Comparison of ENCODE assay signal across 11 cellular contexts in the genomic region with DNA sequence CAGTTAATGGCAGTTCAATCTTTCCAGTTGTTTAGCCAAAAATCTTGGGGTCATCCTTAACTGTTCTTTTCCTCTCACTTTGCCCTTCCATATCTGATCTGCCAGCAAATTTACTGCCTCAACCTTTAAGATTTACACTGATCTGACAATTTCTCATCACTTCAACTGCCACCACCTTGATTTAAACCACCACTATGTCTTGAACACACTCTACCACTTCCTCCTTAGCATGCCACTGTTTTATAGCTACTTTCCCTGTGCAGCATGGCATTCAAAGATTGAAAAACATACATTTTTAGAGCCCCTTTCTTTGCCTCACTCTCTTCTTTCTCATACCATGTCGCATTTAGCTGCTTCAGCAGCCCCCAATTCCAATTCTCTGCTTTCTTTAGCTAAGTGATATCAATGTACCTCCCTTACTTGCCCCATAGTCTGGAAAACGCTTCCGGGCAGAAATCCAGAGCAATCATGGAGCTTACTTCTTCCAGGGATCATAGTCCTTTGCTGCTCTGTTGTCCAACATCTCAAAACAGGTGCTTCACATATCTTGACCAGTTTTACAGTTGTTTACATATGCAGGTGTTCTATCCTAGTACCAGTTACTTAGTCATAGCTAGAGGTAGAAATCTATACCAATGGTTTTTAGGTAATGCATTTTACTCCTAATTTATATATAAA. TPM values are rescaled to one million over a fixed set of nuclear protein-coding genes. Genes with fewer than 3 reads are reported as not detected.
A peak's percentile ranks its signal among the peaks of the same experiment; 100 is the strongest.
DNase-seq lines count a peak whose midpoint lies in the region; ATAC-seq, FAIRE-seq and TF ChIP-seq lines count a peak whose summit lies in the region.
"Had no signal": no experiment of that assay in that cellular context is flagged by ENCODE, and none has a peak within 500 bp of the region (broad histone marks: within the 10 kb centered on the region; RNA-seq: fewer than 3 reads in every experiment).

No MANE protein-coding gene starts in this region.

- H3K4me3 Mint-ChIP-seq in immature natural killer cell = no peak overlapping the region
- H3K4me3 Mint-ChIP-seq: dendritic cell treated with granulocyte-macrophage colony-stimulating factor and Interleukin-4, amounts not matched to agents 40 ng/mL and 50 ng/mL, for 4 days had no signal

- peak; percentile 43 for ATAC-seq in GM19455 (IDR thresholded peaks at IDR 0.05; ENCODE audit: unreplicated experiment)
- peak; percentile 10 for ATAC-seq in HG03280 (IDR thresholded peaks at IDR 0.05; ENCODE audit: unreplicated experiment)

- no peak overlapping the region for H3K27ac ChIP-seq in GM23248

- peaks cover 4% of the 10 kb centered on the region in 3 donors for H3K36me3 Mint-ChIP-seq in immature natural killer cell

- TF ChIP-seq POLR2A in GM12891 (IDR thresholded peaks at IDR 0.05; ENCODE audit: low read depth, low read length) = no peak

- H3K4me2 ChIP-seq in GM23248 (ENCODE audit: unreplicated experiment) = no peak overlapping the region

- peaks cover 8% of the 10 kb centered on the region for H3K36me3 ChIP-seq in bronchial epithelial cell (ENCODE audit: control insufficient read depth, insufficient read depth, low read length)
- no peaks in the 10 kb centered on the region for H3K36me3 ChIP-seq in GM23248 (ENCODE audit: low read depth)

- peaks cover 0 to 4% (median 0%) of the 10 kb centered on the region in 3 donors for H3K27me3 Mint-ChIP-seq in immature natural killer cell (ENCODE audit: low read depth in 3 of 3)
- H3K27me3 Mint-ChIP-seq: dendritic cell treated with granulocyte-macrophage colony-stimulating factor and Interleukin-4, amounts not matched to agents 40 ng/mL and 50 ng/mL, for 4 days had no signal

- H3K4me3 ChIP-seq in bronchial epithelial cell (ENCODE audit: low read depth, low read length) (no peak overlapping the region), GM23248 (no peak overlapping the region)

- H3K27ac Mint-ChIP-seq in immature natural killer cell = peak overlapping the region in 2 of 6 donors; percentile 2 to 7
- H3K27ac Mint-ChIP-seq: dendritic cell treated with granulocyte-macrophage colony-stimulating factor and Interleukin-4, amounts not matched to agents 40 ng/mL and 50 ng/mL, for 4 days had no signal

- H2AFZ ChIP-seq in GM23248 = no peak overlapping the region

- no peak overlapping the region for H3K9ac ChIP-seq in GM23248

- peaks cover 8% of the 10 kb centered on the region for H3K79me2 ChIP-seq in GM23248 (ENCODE audit: insufficient read depth)

- in situ Hi-C loops in GM23248 (cut with MboI) = no loop called here

- H4K20me1 ChIP-seq in GM23248 (ENCODE audit: insufficient read depth) = no peaks in the 10 kb centered on the region

- H3K4me1 ChIP-seq in GM23248 (ENCODE audit: insufficient read depth) = no peaks in the 10 kb centered on the region

- WGBS in GM23248 (ENCODE audit: low coverage in 1 of 2, low lambda C conversion rate in 2 of 2, missing lambda C conversion rate in 2 of 2), 2 experiments = 98 to 99% methylated on average over 3 of the region's 3 CpGs

- peaks cover 10 to 12% of the 10 kb centered on the region in 2 donors for H3K4me1 Mint-ChIP-seq in immature natural killer cell

- no peaks in the 10 kb centered on the region for H3K9me3 ChIP-seq in GM23248 (ENCODE audit: low read depth)

- H3F3A ChIP-seq in GM23248 (ENCODE audit: insufficient read depth) = no peaks in the 10 kb centered on the region

- H3K27me3 ChIP-seq in bronchial epithelial cell (ENCODE audit: control insufficient read depth, insufficient read depth, low read length) = no peaks in the 10 kb centered on the region
- no peaks in the 10 kb centered on the region for H3K27me3 ChIP-seq in GM23248 (replicated peaks; ENCODE audit: insufficient read depth)

- TF ChIP-seq CTCF in bronchial epithelial cell (IDR thresholded peaks at IDR 0.05; ENCODE audit: insufficient read depth, low read length, severe bottlenecking) = no peak

- no peaks in the 10 kb centered on the region for H3K9me2 ChIP-seq in GM23248 (ENCODE audit: insufficient read depth)

- H3K9me3 Mint-ChIP-seq in immature natural killer cell = no peaks in the 10 kb centered on the region
- H3K9me3 Mint-ChIP-seq: dendritic cell treated with granulocyte-macrophage colony-stimulating factor and Interleukin-4, amounts not matched to agents 40 ng/mL and 50 ng/mL, for 4 days had no signal

- FAIRE-seq in GM12891 (lab: Jason Lieb, UNC) (peak; percentile 94), bronchial epithelial cell (lab: Jason Lieb, UNC) (peak; percentile 43)

- no peak for DNase-seq in GM12891 (ENCODE audit: insufficient read length, low spot score)
- DNase-seq in bronchial epithelial cell (ENCODE audit: low read depth) = no peak
- no peak for DNase-seq in GM23248
- no peak for DNase-seq in DMS53 treated with DMSO at 0.1 percent for 48 hours (lab: John Stamatoyannopoulos, UW; ENCODE audit: unreplicated experiment)
- no peak for DNase-seq in stimulated activated naive CD4-positive, alpha-beta T cell treated with Interleukin-2 at 50 U/mL for 16 hours (lab: John Stamatoyannopoulos, UW)
- no peak for DNase-seq in immature natural killer cell
- DNase-seq: NCI-H526; stimulated activated CD8-positive, alpha-beta memory T cell treated with anti-CD3 and anti-CD28 coated beads, Interleukin-4, amount 100 ng/mL, for 48 hours had no signal

TF ChIP-seq in GM12891, 5 proteins besides CTCF, POLR2A, EP300 and RAD21:
- TF ChIP-seq PAX5 (IDR thresholded peaks at IDR 0.05; ENCODE audit: insufficient read depth, low read length, severe bottlenecking) = no peak
- no peak for TF ChIP-seq POLR2AphosphoS5 (IDR thresholded peaks at IDR 0.05; ENCODE audit: low read depth, low read length)
- TF ChIP-seq SPI1 (IDR thresholded peaks at IDR 0.05; ENCODE audit: low read depth, low read length) = peak; percentile 61
- no peak for TF ChIP-seq POU2F2 (IDR thresholded peaks at IDR 0.05; ENCODE audit: low read depth, low read length)

RNA-seq across cellular contexts. Expression of a gene that starts 10.9 kb away (rescaled TPM):
- 1.6 TPM for polyA plus RNA-seq in GM12891 (2012; ENCODE audit: low read depth, missing spikeins)
- 6.1 and 8.3 TPM in 2 replicates for total RNA-seq in bronchial epithelial cell
- 5.6 and 6.3 TPM in 2 replicates for total RNA-seq in GM23248 (2014; rRNA removed; shearing (Covaris generic))
- polyA plus RNA-seq in GM23248 (2016; fragmentation: Nextera tagmentation; extraction: Ambion mirVana) (2.4 and 2.5 TPM in 2 replicates), immature natural killer cell (under 1 TPM in 2 of 3 donors, not detected in 1; 0.09 to 0.62 TPM)
